1 cellular context compared by ENCODE assay signal in genomic region chr3:31166249-31166885, GRCh38.
A peak's percentile ranks its signal among the peaks of the same experiment; 100 is the strongest.
TF ChIP-seq lines count a peak whose summit lies in the region.

No MANE protein-coding gene starts in this region.

TF ChIP-seq in HEK293, 187 proteins besides CTCF, POLR2A, EP300 and RAD21 (continued from another document):
- TF ChIP-seq ZNF10 (tag by site-specific recombination; IDR thresholded peaks at IDR 0.05) (0 out of 2 replicates have a peak, but pooled peaks have one; percentile 39), ZNF335 (tag by site-specific recombination; conservative IDR thresholded peaks at IDR 0.05) (0 out of 2 replicates have a peak, but pooled peaks have one; percentile 13), GLI4 (tag by site-specific recombination; IDR thresholded peaks at IDR 0.05) (no peak), ZNF701 (tag by site-specific recombination; IDR thresholded peaks at IDR 0.05) (no peak), ZSCAN30 (tag by site-specific recombination; IDR thresholded peaks at IDR 0.05) (peak; percentile 65; the same call in 1 of the 2 replicates), KLF1 (tag by site-specific recombination; IDR thresholded peaks at IDR 0.05) (no peak), GLIS1 (tag by site-specific recombination; IDR thresholded peaks at IDR 0.05) (no peak), PRDM6 (tag by site-specific recombination; IDR thresholded peaks at IDR 0.05) (peak; percentile 51; the same call in 1 of the 2 replicates)
